33 cellular contexts compared by ENCODE assay signal in the genomic region with DNA sequence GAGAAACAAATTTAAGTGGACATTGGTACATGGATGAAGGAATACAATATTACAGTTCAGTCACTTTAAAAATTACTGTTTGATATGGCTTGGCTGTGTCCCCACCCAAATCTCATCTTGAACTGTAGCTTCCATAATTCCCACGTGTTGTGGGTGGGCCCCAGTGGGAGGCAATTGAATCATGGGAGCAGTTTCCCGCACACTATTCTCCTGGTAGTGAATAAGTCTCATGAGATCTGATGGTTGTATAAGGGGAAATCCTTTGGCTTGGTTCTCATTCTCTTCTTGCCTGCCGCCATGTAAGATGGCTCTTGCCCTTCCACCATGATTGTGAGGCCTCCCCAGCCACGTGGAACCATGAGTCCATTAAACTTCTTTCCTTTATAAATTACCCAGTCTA.
"Had no signal": no experiment of that assay in that cellular context is flagged by ENCODE, and none has a peak within 500 bp of the region (broad histone marks: within the 10 kb centered on the region; RNA-seq: fewer than 3 reads in every experiment).

No MANE protein-coding gene starts in this region.

- H3K4me3 ChIP-seq: cardiac muscle cell, colonic mucosa, esophagus muscularis mucosa, gastrocnemius medialis, heart right ventricle, hepatocyte had no signal

- H3K4me1 ChIP-seq: colonic mucosa, esophagus muscularis mucosa, foreskin keratinocyte, gastrocnemius medialis, heart right ventricle had no signal

- H3K27me3 ChIP-seq: brain microvascular endothelial cell, cardiac muscle cell, colonic mucosa, esophagus muscularis mucosa, foreskin keratinocyte, gastrocnemius medialis, heart right ventricle, hepatocyte had no signal

- H3K36me3 ChIP-seq: brain microvascular endothelial cell, cardiac muscle cell, colonic mucosa, esophagus muscularis mucosa, gastrocnemius medialis, heart right ventricle, WERI-Rb-1 had no signal

- FAIRE-seq: astrocyte, endometrium, endothelial cell of umbilical vein had no signal

- ATAC-seq: activated CD4-positive, CD25-positive, alpha-beta regulatory T cell treated with anti-CD3 and anti-CD28 coated beads, Interleukin-2, amount 50 U/mL, for 24 hours; activated CD8-positive, alpha-beta T cell treated with anti-CD3 and anti-CD28 coated beads for 36 hours; activated T-cell treated with anti-CD3 and anti-CD28 coated beads, Interleukin-2, amount 50 U/mL, for 4 hours; activated T-helper 17 cell treated with anti-CD3 and anti-CD28 coated beads, Interleukin-2, amount 50 U/mL, for 72 hours; foreskin keratinocyte; gastrocnemius medialis; heart right ventricle; T-helper 17 cell had no signal

- H3K27ac ChIP-seq: brain microvascular endothelial cell, cardiac muscle cell, colonic mucosa, esophagus muscularis mucosa, foreskin keratinocyte, gastrocnemius medialis, heart right ventricle, hepatocyte, WERI-Rb-1 had no signal

- DNase-seq: activated B cell treated with CpG ODN at 0.5 μM for 24 hours; activated CD4-positive, alpha-beta T cell treated with anti-CD3 and anti-CD28 coated beads for 48 hours; activated CD4-positive, alpha-beta T cell treated with anti-CD3 and anti-CD28 coated beads, Interleukin-2, amount 50 U/mL, for 1 hour; activated CD4-positive, alpha-beta T cell treated with anti-CD3 and anti-CD28 coated beads, Interleukin-2, amount 50 U/mL, for 48 hours; activated CD8-positive, alpha-beta memory T cell treated with anti-CD3 and anti-CD28 coated beads for 24 hours; activated CD8-positive, alpha-beta T cell treated with anti-CD3 and anti-CD28 coated beads for 36 hours; activated effector memory CD4-positive, alpha-beta T cell treated with Interleukin-2 at 50 U/mL for 16 hours; activated gamma-delta T cell treated with Interleukin-2 at 50 U/mL for 16 hours; activated naive CD4-positive, alpha-beta T cell treated with anti-CD3 and anti-CD28 coated beads, Interleukin-2, amount 50 U/mL, for 16 hours; activated naive CD4-positive, alpha-beta T cell treated with Interleukin-2 at 50 U/mL for 16 hours; activated T-cell treated with anti-CD3 and anti-CD28 coated beads, Interleukin-2, amount 50 U/mL, for 4 hours; amniotic stem cell; anterior cingulate cortex; brain microvascular endothelial cell; central memory CD4-positive, alpha-beta T cell; cerebellar nuclear complex; colonic mucosa; effector CD8-positive, alpha-beta T cell; erythroblast; gastrocnemius medialis; heart right ventricle; T-helper 17 cell; T1000; WERI-Rb-1 had no signal

- H3K9me3 ChIP-seq: colonic mucosa, esophagus muscularis mucosa, gastrocnemius medialis, heart right ventricle had no signal

- H3K4me2 ChIP-seq: hepatocyte had no signal
